ENCODE assay signal across 19 cellular contexts in genomic region chr17:10082795-10083194, GRCh38.
"Had no signal": no experiment of that assay in that cellular context is flagged by ENCODE, and none has a peak within 500 bp of the region (broad histone marks: within the 10 kb centered on the region; RNA-seq: fewer than 3 reads in every experiment).

No MANE protein-coding gene starts in this region.

- H3K27ac Mint-ChIP-seq: nephron progenitor cell had no signal

- DNase-seq: cortex of kidney; effector memory CD8-positive, alpha-beta T cell; erythroblast; esophagus squamous epithelium; foreskin melanocyte; glutamatergic neuron; hypothalamus; left ventricle myocardium superior; lower lobe of right lung; mucosa of descending colon; naive B cell; nephron progenitor cell; nucleus accumbens; stimulated activated CD4-positive, alpha-beta T cell treated with anti-CD3 and anti-CD28 coated beads, Interleukin-12 subunit alpha, Interleukin-12 subunit beta, amount 100 ng/mL, for 4 hours; stimulated activated CD4-positive, alpha-beta T cell treated with anti-CD3 and anti-CD28 coated beads, Interleukin-1b, Interleukin-23, amount 100 ng/mL, for 48 hours; stimulated activated CD4-positive, alpha-beta T cell treated with anti-CD3 and anti-CD28 coated beads, Interleukin-4, amount 100 ng/mL, for 1 hour; stimulated activated CD8-positive, alpha-beta memory T cell treated with anti-CD3 and anti-CD28 coated beads, Interleukin-4, amount 100 ng/mL, for 48 hours; stimulated activated naive CD4-positive, alpha-beta T cell treated with Interleukin-2 at 50 U/mL for 16 hours had no signal

- H3K27me3 Mint-ChIP-seq: effector memory CD8-positive, alpha-beta T cell; naive B cell had no signal

- ATAC-seq: effector memory CD8-positive, alpha-beta T cell; left ventricle myocardium superior; lower lobe of right lung; mucosa of descending colon; sciatic nerve had no signal

- H3K4me3 Mint-ChIP-seq: effector memory CD8-positive, alpha-beta T cell; naive B cell; nephron progenitor cell had no signal
